ENCODE assay signal across 1 cellular context in genomic region chr20:32485126-32485769, GRCh38.
TF ChIP-seq lines count a peak whose summit lies in the region.

No MANE protein-coding gene starts in this region.

TF ChIP-seq in HepG2, 621 proteins besides CTCF, POLR2A, EP300 and RAD21 (continued from another document and continues in another):
- TF ChIP-seq SNAPC2 (CRISPR knock-in tag; IDR thresholded peaks at IDR 0.05) (no peak), ZBTB37 (CRISPR knock-in tag; IDR thresholded peaks at IDR 0.05) (no peak), JARID2 (CRISPR knock-in tag; IDR thresholded peaks at IDR 0.05; ENCODE audit: insufficient replicate concordance) (no peak), USF2 (IDR thresholded peaks at IDR 0.05; ENCODE audit: low read depth, low read length) (no peak), USF2 (CRISPR knock-in tag; IDR thresholded peaks at IDR 0.05; ENCODE audit: borderline replicate concordance) (no peak), ZNF570 (CRISPR knock-in tag; IDR thresholded peaks at IDR 0.05; ENCODE audit: borderline replicate concordance) (no peak), ZNF629 (CRISPR knock-in tag; conservative IDR thresholded peaks at IDR 0.05) (no peak), ZNF260 (CRISPR knock-in tag; IDR thresholded peaks at IDR 0.05; ENCODE audit: borderline replicate concordance, low read depth) (no peak), POLR2AphosphoS5 (IDR thresholded peaks at IDR 0.05; ENCODE audit: low read depth, low read length) (peak; percentile 38; the same call in 1 of the 2 replicates), CHD4 (IDR thresholded peaks at IDR 0.05; ENCODE audit: borderline replicate concordance, low read length) (no peak), GRHL1 (CRISPR knock-in tag; conservative IDR thresholded peaks at IDR 0.05) (no peak), HMGXB3 (CRISPR knock-in tag; IDR thresholded peaks at IDR 0.05; ENCODE audit: borderline replicate concordance) (no peak), ZNF333 (CRISPR knock-in tag; IDR thresholded peaks at IDR 0.05; ENCODE audit: borderline replicate concordance) (no peak), ZNF101 (CRISPR knock-in tag; IDR thresholded peaks at IDR 0.05; ENCODE audit: borderline replicate concordance, low read depth) (no peak), ZNF512 (CRISPR knock-in tag; IDR thresholded peaks at IDR 0.05) (no peak), BCLAF1 (IDR thresholded peaks at IDR 0.05) (no peak), EED (CRISPR knock-in tag; IDR thresholded peaks at IDR 0.05) (no peak), SP4 (CRISPR knock-in tag; IDR thresholded peaks at IDR 0.05) (no peak), RELA (CRISPR knock-in tag; IDR thresholded peaks at IDR 0.05) (no peak), IRF9 (CRISPR knock-in tag; IDR thresholded peaks at IDR 0.05; ENCODE audit: borderline replicate concordance) (no peak), IKZF4 (CRISPR knock-in tag; IDR thresholded peaks at IDR 0.05; ENCODE audit: borderline replicate concordance, low read depth, not compliant biosample characterization) (no peak), SNAPC5 (CRISPR knock-in tag; IDR thresholded peaks at IDR 0.05; ENCODE audit: borderline replicate concordance) (no peak), ZBTB44 (CRISPR knock-in tag; IDR thresholded peaks at IDR 0.05) (no peak), RBFOX2 (IDR thresholded peaks at IDR 0.05; ENCODE audit: low read depth, low read length) (no peak), PLSCR1 (CRISPR knock-in tag; IDR thresholded peaks at IDR 0.05; ENCODE audit: borderline replicate concordance) (no peak), MIER2 (CRISPR knock-in tag; IDR thresholded peaks at IDR 0.05) (no peak; the same call in 1 of the 2 replicates), ZNF740 (CRISPR knock-in tag; IDR thresholded peaks at IDR 0.05) (no peak; the same call in 1 of the 2 replicates), KDM5B (CRISPR knock-in tag; IDR thresholded peaks at IDR 0.05; ENCODE audit: borderline replicate concordance) (no peak), KLF13 (CRISPR knock-in tag; IDR thresholded peaks at IDR 0.05) (no peak), PHF20 (CRISPR knock-in tag; IDR thresholded peaks at IDR 0.05) (no peak), FOXA3 (CRISPR knock-in tag; IDR thresholded peaks at IDR 0.05) (peak; percentile 86), ZC3H13 (CRISPR knock-in tag; IDR thresholded peaks at IDR 0.05) (no peak), ZNF446 (CRISPR knock-in tag; IDR thresholded peaks at IDR 0.05) (no peak), E2F1 (CRISPR knock-in tag; IDR thresholded peaks at IDR 0.05) (no peak), ZNF550 (CRISPR knock-in tag; IDR thresholded peaks at IDR 0.05; ENCODE audit: borderline replicate concordance) (0 out of 2 replicates have a peak, but pooled peaks have one; percentile 31), PBX2 (CRISPR knock-in tag; IDR thresholded peaks at IDR 0.05) (0 out of 2 replicates have a peak, but pooled peaks have one; percentile 14), ZNF225 (CRISPR knock-in tag; IDR thresholded peaks at IDR 0.05) (no peak)
